In the genomic region with DNA sequence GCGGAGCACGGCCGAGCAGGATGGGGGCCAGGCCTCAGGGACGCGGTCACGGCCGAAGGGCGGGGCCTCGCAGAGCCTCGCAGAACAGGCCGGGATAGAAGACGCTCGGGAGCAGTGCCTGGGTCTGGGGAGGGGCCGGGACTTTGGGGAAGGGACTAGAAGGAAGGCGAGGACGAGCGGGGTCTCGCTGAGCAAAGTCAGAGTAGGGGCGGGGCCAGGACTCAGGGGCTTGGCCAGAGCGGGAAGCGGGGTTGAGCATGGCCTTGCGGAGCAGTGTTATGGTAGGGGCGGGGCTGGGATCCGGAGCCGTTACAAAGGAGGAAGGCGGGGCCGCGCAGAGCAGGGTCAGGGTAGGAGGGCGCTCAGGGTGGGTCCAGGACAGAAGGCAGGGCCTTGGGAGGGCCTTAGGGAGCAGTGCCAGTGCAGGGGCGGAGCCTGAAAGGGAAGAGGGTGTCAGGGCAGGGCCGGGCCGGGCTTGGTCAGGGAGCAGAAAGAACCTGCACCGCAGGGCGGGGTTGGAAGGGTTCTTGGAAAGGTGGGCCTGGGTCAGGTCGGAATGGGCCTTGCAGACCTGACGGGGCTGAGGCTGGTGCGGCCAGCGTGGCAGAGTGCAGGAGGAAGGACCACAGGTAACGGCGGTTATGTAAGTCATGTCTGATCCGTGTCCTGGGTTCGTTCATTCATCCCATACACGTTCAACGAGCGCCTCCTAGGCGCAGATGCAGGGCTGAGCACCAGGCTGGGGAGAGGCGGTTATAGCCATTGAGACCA, we compare ENCODE assay signal across 8 cellular contexts. TPM values are rescaled to one million over a fixed set of nuclear protein-coding genes. Genes with fewer than 3 reads are reported as not detected.
DNase-seq lines count a peak whose midpoint lies in the region; ATAC-seq and TF ChIP-seq lines count a peak whose summit lies in the region.

No MANE protein-coding gene starts in this region.

- H3F3A ChIP-seq in neural progenitor cell (ENCODE audit: low read depth), result peaks cover 2% of the 10 kb centered on the region

- no peaks in the 10 kb centered on the region for H3K9me3 Mint-ChIP-seq in neural progenitor cell

- TF ChIP-seq CTCF in RWPE2 (IDR thresholded peaks at IDR 0.05; ENCODE audit: poor library complexity, severe bottlenecking), result peak; percentile 54
- TF ChIP-seq CTCF in foreskin fibroblast (IDR thresholded peaks at IDR 0.05; ENCODE audit: low read depth, low read length), result peak; percentile 55
- TF ChIP-seq CTCF in neural progenitor cell (IDR thresholded peaks at IDR 0.05), result peak; percentile 77

- H3K27me3 ChIP-seq in Karpas-422 (ENCODE audit: low read length) (no peaks in the 10 kb centered on the region), RWPE2 (ENCODE audit: insufficient read depth, poor library complexity, severe bottlenecking) (no peaks in the 10 kb centered on the region), neural progenitor cell (peaks cover 17% of the 10 kb centered on the region), stomach smooth muscle (ENCODE audit: control insufficient read depth in 1 of 2, insufficient read depth in 2 of 2, low read length in 2 of 2) (no peaks in the 10 kb centered on the region)

- peak overlapping the region; percentile 91 for H3K4me3 Mint-ChIP-seq in neural progenitor cell

- H3K4me1 Mint-ChIP-seq in neural progenitor cell, result peaks cover 12% of the 10 kb centered on the region

- no peaks in the 10 kb centered on the region for H4K20me1 ChIP-seq in Karpas-422 (ENCODE audit: insufficient read depth, low read depth, low read length)
- H4K20me1 ChIP-seq in neural progenitor cell (ENCODE audit: low read depth), result peaks cover 11% of the 10 kb centered on the region

- H3K27ac Mint-ChIP-seq in neural progenitor cell, result peak overlapping the region; percentile 74

- no peaks in the 10 kb centered on the region for H3K9me2 ChIP-seq in Karpas-422 (replicated peaks; ENCODE audit: insufficient read depth, low read length)

- no peak overlapping the region for H3K27ac ChIP-seq in Karpas-422 (ENCODE audit: low read length)
- peak overlapping the region; percentile 40 for H3K27ac ChIP-seq in RWPE2 (ENCODE audit: poor library complexity, severe bottlenecking)
- no peak overlapping the region for H3K27ac ChIP-seq in neural progenitor cell
- H3K27ac ChIP-seq in stomach smooth muscle (ENCODE audit: low read length), result no peak overlapping the region

- H3K36me3 ChIP-seq in Karpas-422 (ENCODE audit: insufficient read depth, low read length) (no peaks in the 10 kb centered on the region), RWPE2 (ENCODE audit: low read depth) (0 out of 2 replicates have a peak, but pooled peaks cover 3% of the 10 kb centered on the region), neural progenitor cell (no peaks in the 10 kb centered on the region), stomach smooth muscle (ENCODE audit: control insufficient read depth in 2 of 2, insufficient read depth in 2 of 2, low read length in 2 of 2) (peaks cover 6 to 11% of the 10 kb centered on the region in 2 donors)

- H3K9me3 ChIP-seq in Karpas-422 (ENCODE audit: low read length) (no peaks in the 10 kb centered on the region), RWPE2 (ENCODE audit: severe bottlenecking) (no peaks in the 10 kb centered on the region), neural progenitor cell (ENCODE audit: low read depth) (no peaks in the 10 kb centered on the region), stomach smooth muscle (ENCODE audit: control insufficient read depth in 2 of 2, low read length in 2 of 2) (no peaks in the 10 kb centered on the region)

- H3K9ac ChIP-seq in Karpas-422 (ENCODE audit: low read length) (peak overlapping the region; percentile 67), neural progenitor cell (no peak overlapping the region), stomach smooth muscle (ENCODE audit: low read length in 2 of 2) (peak overlapping the region; percentile 42 to 55)

- H3K4me2 ChIP-seq in Karpas-422 (ENCODE audit: low read depth, low read length, poor library complexity, severe bottlenecking) (peak overlapping the region; percentile 60), neural progenitor cell (peak overlapping the region; percentile 71)

- peak overlapping the region; percentile 54; the same call in 1 of the 2 replicates for H3K4me3 ChIP-seq in Karpas-422 (ENCODE audit: low read length)
- H3K4me3 ChIP-seq in RWPE2 (ENCODE audit: severe bottlenecking), result peak overlapping the region; percentile 30
- H3K4me3 ChIP-seq in foreskin fibroblast (ENCODE audit: low read depth in 1 of 2, low read length in 2 of 2), result peak overlapping the region; percentile 67 to 72
- peak overlapping the region; percentile 43 for H3K4me3 ChIP-seq in neural progenitor cell
- peak overlapping the region; percentile 72 to 82 for H3K4me3 ChIP-seq in stomach smooth muscle (ENCODE audit: low read length in 2 of 2)

- no peaks in the 10 kb centered on the region for H3K79me2 ChIP-seq in Karpas-422 (ENCODE audit: low read length)
- no peaks in the 10 kb centered on the region for H3K79me2 ChIP-seq in neural progenitor cell (ENCODE audit: low read depth)

- DNase-seq in EH (ENCODE audit: low read depth), result peak; percentile 97
- DNase-seq in Karpas-422, result peak; percentile 99
- peak; percentile 97 for DNase-seq in RWPE2 (ENCODE audit: low spot score)
- peak; percentile 80 for DNase-seq in activated effector memory CD4-positive, alpha-beta T cell treated with Interleukin-2 at 50 U/mL for 16 hours
- peak; percentile 93 to 97 for DNase-seq in foreskin fibroblast
- peak; percentile 96 for DNase-seq in neural progenitor cell (ENCODE audit: low spot score)

- peaks cover 17% of the 10 kb centered on the region for H3K27me3 Mint-ChIP-seq in neural progenitor cell (ENCODE audit: insufficient read depth, low read depth)

- H2AFZ ChIP-seq in Karpas-422 (ENCODE audit: low read length), result no peak overlapping the region
- no peak overlapping the region for H2AFZ ChIP-seq in neural progenitor cell (replicated peaks)

- no peaks in the 10 kb centered on the region for H3K36me3 Mint-ChIP-seq in neural progenitor cell

- ATAC-seq in GM21825 (IDR thresholded peaks at IDR 0.05; ENCODE audit: unreplicated experiment), result peak; percentile 74
- ATAC-seq in RWPE2 (ENCODE audit: low read depth), result peak; percentile 90

- peaks cover 19% of the 10 kb centered on the region for H3K4me1 ChIP-seq in Karpas-422 (ENCODE audit: low read length)
- peaks cover 5% of the 10 kb centered on the region for H3K4me1 ChIP-seq in RWPE2 (ENCODE audit: insufficient read depth, poor library complexity, severe bottlenecking)
- H3K4me1 ChIP-seq in neural progenitor cell, result no peaks in the 10 kb centered on the region
- H3K4me1 ChIP-seq in stomach smooth muscle (ENCODE audit: control insufficient read depth, insufficient read depth, low read length), result peaks cover 11% of the 10 kb centered on the region

RNA-seq across cellular contexts. Expression of a gene that starts 0.5 kb away (rescaled TPM):
- total RNA-seq in Karpas-422 (2014; rRNA removed; shearing (Covaris generic); ENCODE audit: low replicate concordance), result 1.0 and 6.0 TPM in 2 replicates
- 0.06 and 1.5 TPM in 2 replicates for total RNA-seq in neural progenitor cell (ENCODE audit: low replicate concordance)

RNA-seq across cellular contexts. Expression of a gene that starts 35.7 kb away (rescaled TPM):
- 15.7 and 16.3 TPM in 2 replicates for total RNA-seq in Karpas-422 (2014; rRNA removed; shearing (Covaris generic); ENCODE audit: low replicate concordance)
- 12.8 and 38.7 TPM in 2 replicates for total RNA-seq in neural progenitor cell (ENCODE audit: low replicate concordance)

RNA-seq across cellular contexts. Expression of a gene that starts 50.8 kb away (rescaled TPM):
- 12.8 and 13.2 TPM in 2 replicates for total RNA-seq in Karpas-422 (2014; rRNA removed; shearing (Covaris generic); ENCODE audit: low replicate concordance)
- total RNA-seq in neural progenitor cell (ENCODE audit: low replicate concordance), result 1.0 and 4.8 TPM in 2 replicates

RNA-seq across cellular contexts. Expression of a gene that starts 59.3 kb away (rescaled TPM):
- total RNA-seq in Karpas-422 (2014; rRNA removed; shearing (Covaris generic); ENCODE audit: low replicate concordance), result not detected in 2 replicates
- total RNA-seq in neural progenitor cell (ENCODE audit: low replicate concordance), result 0.09 TPM in 1 of 2 replicates, not detected in the other
